ENCODE assay signal across 16 cellular contexts in the genomic region with DNA sequence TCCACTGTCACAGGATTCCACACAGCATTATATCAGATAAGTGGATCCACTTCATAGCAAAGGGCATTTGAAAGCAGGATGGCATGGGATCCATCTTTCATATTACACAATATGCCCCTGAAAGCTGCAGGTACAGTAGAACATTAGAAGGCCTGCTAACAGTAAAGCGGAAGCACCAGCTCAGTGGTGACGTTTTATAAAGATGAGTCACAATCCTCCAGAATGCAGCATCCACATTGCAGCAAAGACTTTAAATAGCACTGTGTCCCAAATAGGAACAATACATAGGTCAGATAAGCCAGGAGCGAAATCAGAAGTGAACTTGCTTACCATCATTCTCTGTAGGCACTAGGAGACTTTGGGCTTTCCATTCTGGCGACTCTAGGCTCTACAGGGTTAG.
"Had no signal": no experiment of that assay in that cellular context is flagged by ENCODE, and none has a peak within 500 bp of the region (broad histone marks: within the 10 kb centered on the region; RNA-seq: fewer than 3 reads in every experiment).

No MANE protein-coding gene starts in this region.

- DNase-seq: activated CD4-positive, alpha-beta T cell treated with anti-CD3 and anti-CD28 coated beads, Interleukin-2, amount 50 U/mL, for 4 hours; activated CD4-positive, CD25-positive, alpha-beta regulatory T cell treated with anti-CD3 and anti-CD28 coated beads, Interleukin-2, amount 50 U/mL, for 72 hours; activated naive CD4-positive, alpha-beta T cell treated with Interleukin-2 at 50 U/mL for 16 hours; activated naive CD8-positive, alpha-beta T cell treated with anti-CD3 and anti-CD28 coated beads, Interleukin-2, amount 50 U/mL, for 24 hours; kidney glomerular epithelial cell; left ventricle myocardium superior; mesendoderm; nephron progenitor cell; occipital lobe; stimulated activated CD4-positive, alpha-beta T cell treated with anti-CD3 and anti-CD28 coated beads, Interleukin-15, amount 100 ng/mL, for 24 hours; stimulated activated CD4-positive, alpha-beta T cell treated with anti-CD3 and anti-CD28 coated beads, Interleukin-4, amount 100 ng/mL, for 1 hour; stimulated activated naive CD4-positive, alpha-beta T cell; T-helper 9 cell; tibial artery had no signal

- H3K9me3 Mint-ChIP-seq: nephron progenitor cell had no signal

- H3K4me1 Mint-ChIP-seq: activated naive CD8-positive, alpha-beta T cell treated with anti-CD3 and anti-CD28 coated beads, Interleukin-2, amount 50 U/mL, for 24 hours; activated T-helper 17 cell treated with anti-CD3 and anti-CD28 coated beads, Interleukin-2, amount 50 U/mL, for 72 hours; nephron progenitor cell had no signal

- ATAC-seq: activated naive CD8-positive, alpha-beta T cell treated with anti-CD3 and anti-CD28 coated beads, Interleukin-2, amount 50 U/mL, for 24 hours; activated T-helper 17 cell treated with anti-CD3 and anti-CD28 coated beads, Interleukin-2, amount 50 U/mL, for 72 hours; esophagus mucosa; left ventricle myocardium superior had no signal

- H3K4me3 Mint-ChIP-seq: activated naive CD8-positive, alpha-beta T cell treated with anti-CD3 and anti-CD28 coated beads, Interleukin-2, amount 50 U/mL, for 24 hours; activated T-helper 17 cell treated with anti-CD3 and anti-CD28 coated beads, Interleukin-2, amount 50 U/mL, for 72 hours; nephron progenitor cell had no signal

- H3K27ac Mint-ChIP-seq: activated naive CD8-positive, alpha-beta T cell treated with anti-CD3 and anti-CD28 coated beads, Interleukin-2, amount 50 U/mL, for 24 hours; activated T-helper 17 cell treated with anti-CD3 and anti-CD28 coated beads, Interleukin-2, amount 50 U/mL, for 72 hours; nephron progenitor cell had no signal

- H3K27me3 Mint-ChIP-seq: activated naive CD8-positive, alpha-beta T cell treated with anti-CD3 and anti-CD28 coated beads, Interleukin-2, amount 50 U/mL, for 24 hours; activated T-helper 17 cell treated with anti-CD3 and anti-CD28 coated beads, Interleukin-2, amount 50 U/mL, for 72 hours had no signal
